Comparison of ENCODE assay signal across 8 cellular contexts in genomic region chr14:72925815-72926291, GRCh38. TPM values are rescaled to one million over a fixed set of nuclear protein-coding genes. Genes with fewer than 3 reads are reported as not detected.
A peak's percentile ranks its signal among the peaks of the same experiment; 100 is the strongest.
DNase-seq lines count a peak whose midpoint lies in the region; ATAC-seq and TF ChIP-seq lines count a peak whose summit lies in the region.

No MANE protein-coding gene starts in this region.

- peak overlapping the region; percentile 98 for H3K4me3 ChIP-seq in coronary artery

- peak overlapping the region; percentile 82 for H3K27ac ChIP-seq in 22Rv1
- H3K27ac ChIP-seq in coronary artery: peak overlapping the region; percentile 54 to 61

- peak; percentile 47 for DNase-seq in HPDE6-E6E7 (ENCODE audit: extremely low spot score)
- no peak for DNase-seq in coronary artery (ENCODE audit: low spot score)
- DNase-seq in naive thymus-derived CD8-positive, alpha-beta T cell: peak in 1 of 10 donors; percentile 88
- no peak for DNase-seq in activated CD4-positive, CD25-positive, alpha-beta regulatory T cell treated with anti-CD3 and anti-CD28 coated beads, Interleukin-2, amount 50 U/mL, for 72 hours
- DNase-seq in activated effector memory CD4-positive, alpha-beta T cell treated with anti-CD3 and anti-CD28 coated beads, Interleukin-2, amount 50 U/mL, for 16 hours: no peak
- DNase-seq in putamen (ENCODE audit: low spot score): no peak

- H3K4me3 Mint-ChIP-seq in naive thymus-derived CD8-positive, alpha-beta T cell: peak overlapping the region; percentile 89 to 98 (median 96)

- peak; percentile 14 for ATAC-seq in GM19397 (IDR thresholded peaks at IDR 0.05; ENCODE audit: unreplicated experiment)
- ATAC-seq in naive thymus-derived CD8-positive, alpha-beta T cell: no peak

- H3K27me3 Mint-ChIP-seq in naive thymus-derived CD8-positive, alpha-beta T cell: peaks cover 0 to 4% (median 0%) of the 10 kb centered on the region in 5 donors

- H3K4me1 Mint-ChIP-seq in naive thymus-derived CD8-positive, alpha-beta T cell: peaks cover 6 to 26% (median 16%) of the 10 kb centered on the region in 4 donors

- H3K27ac Mint-ChIP-seq in naive thymus-derived CD8-positive, alpha-beta T cell: peak overlapping the region; percentile 86 to 98 (median 96)

- H3K36me3 Mint-ChIP-seq in naive thymus-derived CD8-positive, alpha-beta T cell: peaks cover 0 to 2% (median 0%) of the 10 kb centered on the region in 3 donors

- no peaks in the 10 kb centered on the region for H3K9me3 Mint-ChIP-seq in naive thymus-derived CD8-positive, alpha-beta T cell

- TF ChIP-seq CTCF in 22Rv1 (IDR thresholded peaks at IDR 0.05) (no peak), coronary artery (IDR thresholded peaks at IDR 0.05) (no peak)

- POLR2A ChIA-PET in naive thymus-derived CD8-positive, alpha-beta T cell (lab: Charles Lee): interaction anchor here (0.5 to 2.4 kb wide), 9 partner anchors 9 to 533 kb away, joined by 3 to 6 read pairs (median 4); partner anchors contain the start of genes DPF3, NUMB and RBM25

RNA-seq across cellular contexts. Expression of gene DCAF4, which starts 0.4 kb away (rescaled TPM):
- total RNA-seq in naive thymus-derived CD8-positive, alpha-beta T cell: 10 to 100 TPM; 32.4 to 32.8 TPM
- 10 to 100 TPM in 1 of 3 donors, 1 to 10 TPM in 2; 7.9 to 11.1 (median 9.0) TPM for polyA plus RNA-seq in naive thymus-derived CD8-positive, alpha-beta T cell

RNA-seq across cellular contexts. Expression of gene DPF3, which starts 32.0 kb away (rescaled TPM):
- under 1 TPM; 0.55 to 0.58 TPM for total RNA-seq in naive thymus-derived CD8-positive, alpha-beta T cell
- under 1 TPM; 0.35 to 0.52 (median 0.38) TPM for polyA plus RNA-seq in naive thymus-derived CD8-positive, alpha-beta T cell
